Comparison of ENCODE assay signal across 1 cellular context in the genomic region with DNA sequence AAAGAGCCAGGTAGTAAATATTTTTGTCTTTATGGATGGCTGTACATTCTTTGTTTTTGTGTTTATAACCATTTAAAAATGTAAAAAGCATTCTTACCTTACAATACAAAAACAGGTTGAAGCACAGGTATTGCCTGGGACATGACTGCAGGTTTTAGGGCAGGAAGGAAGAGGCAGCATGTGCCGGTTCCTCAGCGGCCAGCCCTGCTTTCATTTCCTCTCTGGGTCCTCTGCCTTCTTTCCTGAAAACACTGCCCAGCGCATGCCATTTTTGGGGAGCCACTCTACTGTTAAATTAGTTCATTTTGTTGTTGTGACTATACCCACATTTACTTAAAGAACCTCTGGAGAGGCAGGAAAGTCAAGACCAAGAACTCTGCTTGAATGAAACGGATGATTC.
TF ChIP-seq lines count a peak whose summit lies in the region.

No MANE protein-coding gene starts in this region.

TF ChIP-seq in endothelial cell of umbilical vein, 7 proteins besides CTCF, POLR2A, EP300 and RAD21:
- TF ChIP-seq GATA2 (IDR thresholded peaks at IDR 0.05; ENCODE audit: insufficient read depth, insufficient read length, low read depth, low read length), result no peak
